ENCODE assay signal across 1 cellular context in the genomic region with DNA sequence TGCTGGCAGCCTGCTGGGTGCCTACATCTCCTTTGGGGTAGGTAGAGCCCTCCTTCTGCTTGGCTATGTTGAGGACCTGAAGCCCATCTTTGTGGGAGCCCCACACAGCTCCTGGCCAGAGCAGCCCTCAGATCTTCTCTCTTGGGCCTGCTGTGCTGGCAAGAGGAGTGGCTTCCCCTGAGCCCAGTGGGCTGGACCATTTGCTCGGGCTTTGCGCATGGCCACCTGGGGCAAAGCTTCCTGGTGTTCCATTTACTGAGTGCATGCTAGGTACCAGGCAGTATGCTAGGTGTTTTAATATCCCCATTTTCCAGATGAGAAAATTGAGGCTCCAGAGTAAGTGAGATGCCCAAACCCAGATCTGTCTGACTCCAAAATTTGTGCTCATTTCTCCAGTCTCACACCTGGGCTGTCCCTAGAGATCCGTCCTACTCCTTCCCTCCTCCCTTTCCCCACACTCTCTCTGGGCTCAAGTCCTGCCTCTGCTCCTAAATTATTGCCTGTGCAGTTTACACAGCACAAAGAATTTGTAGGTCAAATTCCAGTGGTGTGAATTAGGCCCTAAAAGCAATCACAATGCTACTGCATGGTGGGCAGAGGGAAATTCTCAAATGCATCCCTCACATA.
TF ChIP-seq lines count a peak whose summit lies in the region.

No MANE protein-coding gene starts in this region.

TF ChIP-seq in liver, 16 proteins besides CTCF, POLR2A, EP300 and RAD21:
- TF ChIP-seq YY1 (IDR thresholded peaks at IDR 0.05), result peak; percentile 61
- no peak for TF ChIP-seq HNF4G (IDR thresholded peaks at IDR 0.05)
- TF ChIP-seq GABPA (IDR thresholded peaks at IDR 0.05 in 1 of 2, conservative IDR thresholded peaks at IDR 0.05 in 1 of 2), result no peak
- TF ChIP-seq, protein P1, sequence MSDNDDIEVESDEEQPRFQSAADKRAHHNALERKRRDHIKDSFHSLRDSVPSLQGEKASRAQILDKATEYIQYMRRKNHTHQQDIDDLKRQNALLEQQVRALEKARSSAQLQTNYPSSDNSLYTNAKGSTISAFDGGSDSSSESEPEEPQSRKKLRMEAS (IDR thresholded peaks at IDR 0.05), result peak; percentile 23
- TF ChIP-seq SP1 (IDR thresholded peaks at IDR 0.05), result peak; percentile 62
- no peak for TF ChIP-seq NR2F2 (IDR thresholded peaks at IDR 0.05)
- no peak for TF ChIP-seq TAF1 (conservative IDR thresholded peaks at IDR 0.05)
- no peak for TF ChIP-seq EGR1 (IDR thresholded peaks at IDR 0.05; ENCODE audit: low read depth in 2 of 2)
- TF ChIP-seq, protein P2, sequence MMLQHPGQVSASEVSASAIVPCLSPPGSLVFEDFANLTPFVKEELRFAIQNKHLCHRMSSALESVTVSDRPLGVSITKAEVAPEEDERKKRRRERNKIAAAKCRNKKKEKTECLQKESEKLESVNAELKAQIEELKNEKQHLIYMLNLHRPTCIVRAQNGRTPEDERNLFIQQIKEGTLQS (IDR thresholded peaks at IDR 0.05), result no peak
- peak in 1 of 2 donors; percentile 9 for TF ChIP-seq RXRA (IDR thresholded peaks at IDR 0.05)
- TF ChIP-seq JUND (IDR thresholded peaks at IDR 0.05), result no peak
- peak; percentile 52 to 53 for TF ChIP-seq HNF4A (conservative IDR thresholded peaks at IDR 0.05)
- TF ChIP-seq, protein P3, sequence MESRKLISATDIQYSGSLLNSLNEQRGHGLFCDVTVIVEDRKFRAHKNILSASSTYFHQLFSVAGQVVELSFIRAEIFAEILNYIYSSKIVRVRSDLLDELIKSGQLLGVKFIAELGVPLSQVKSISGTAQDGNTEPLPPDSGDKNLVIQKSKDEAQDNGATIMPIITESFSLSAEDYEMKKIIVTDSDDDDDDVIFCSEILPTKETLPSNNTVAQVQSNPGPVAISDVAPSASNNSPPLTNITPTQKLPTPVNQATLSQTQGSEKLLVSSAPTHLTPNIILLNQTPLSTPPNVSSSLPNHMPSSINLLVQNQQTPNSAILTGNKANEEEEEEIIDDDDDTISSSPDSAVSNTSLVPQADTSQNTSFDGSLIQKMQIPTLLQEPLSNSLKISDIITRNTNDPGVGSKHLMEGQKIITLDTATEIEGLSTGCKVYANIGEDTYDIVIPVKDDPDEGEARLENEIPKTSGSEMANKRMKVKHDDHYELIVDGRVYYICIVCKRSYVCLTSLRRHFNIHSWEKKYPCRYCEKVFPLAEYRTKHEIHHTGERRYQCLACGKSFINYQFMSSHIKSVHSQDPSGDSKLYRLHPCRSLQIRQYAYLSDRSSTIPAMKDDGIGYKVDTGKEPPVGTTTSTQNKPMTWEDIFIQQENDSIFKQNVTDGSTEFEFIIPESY (IDR thresholded peaks at IDR 0.05), result no peak
- TF ChIP-seq FOXA1 (IDR thresholded peaks at IDR 0.05), result no peak
- TF ChIP-seq, protein P4, sequence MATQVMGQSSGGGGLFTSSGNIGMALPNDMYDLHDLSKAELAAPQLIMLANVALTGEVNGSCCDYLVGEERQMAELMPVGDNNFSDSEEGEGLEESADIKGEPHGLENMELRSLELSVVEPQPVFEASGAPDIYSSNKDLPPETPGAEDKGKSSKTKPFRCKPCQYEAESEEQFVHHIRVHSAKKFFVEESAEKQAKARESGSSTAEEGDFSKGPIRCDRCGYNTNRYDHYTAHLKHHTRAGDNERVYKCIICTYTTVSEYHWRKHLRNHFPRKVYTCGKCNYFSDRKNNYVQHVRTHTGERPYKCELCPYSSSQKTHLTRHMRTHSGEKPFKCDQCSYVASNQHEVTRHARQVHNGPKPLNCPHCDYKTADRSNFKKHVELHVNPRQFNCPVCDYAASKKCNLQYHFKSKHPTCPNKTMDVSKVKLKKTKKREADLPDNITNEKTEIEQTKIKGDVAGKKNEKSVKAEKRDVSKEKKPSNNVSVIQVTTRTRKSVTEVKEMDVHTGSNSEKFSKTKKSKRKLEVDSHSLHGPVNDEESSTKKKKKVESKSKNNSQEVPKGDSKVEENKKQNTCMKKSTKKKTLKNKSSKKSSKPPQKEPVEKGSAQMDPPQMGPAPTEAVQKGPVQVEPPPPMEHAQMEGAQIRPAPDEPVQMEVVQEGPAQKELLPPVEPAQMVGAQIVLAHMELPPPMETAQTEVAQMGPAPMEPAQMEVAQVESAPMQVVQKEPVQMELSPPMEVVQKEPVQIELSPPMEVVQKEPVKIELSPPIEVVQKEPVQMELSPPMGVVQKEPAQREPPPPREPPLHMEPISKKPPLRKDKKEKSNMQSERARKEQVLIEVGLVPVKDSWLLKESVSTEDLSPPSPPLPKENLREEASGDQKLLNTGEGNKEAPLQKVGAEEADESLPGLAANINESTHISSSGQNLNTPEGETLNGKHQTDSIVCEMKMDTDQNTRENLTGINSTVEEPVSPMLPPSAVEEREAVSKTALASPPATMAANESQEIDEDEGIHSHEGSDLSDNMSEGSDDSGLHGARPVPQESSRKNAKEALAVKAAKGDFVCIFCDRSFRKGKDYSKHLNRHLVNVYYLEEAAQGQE (IDR thresholded peaks at IDR 0.05), result peak; percentile 18
- TF ChIP-seq FOXA2 (IDR thresholded peaks at IDR 0.05), result peak; percentile 53
